19 cellular contexts compared by ENCODE assay signal in the genomic region with DNA sequence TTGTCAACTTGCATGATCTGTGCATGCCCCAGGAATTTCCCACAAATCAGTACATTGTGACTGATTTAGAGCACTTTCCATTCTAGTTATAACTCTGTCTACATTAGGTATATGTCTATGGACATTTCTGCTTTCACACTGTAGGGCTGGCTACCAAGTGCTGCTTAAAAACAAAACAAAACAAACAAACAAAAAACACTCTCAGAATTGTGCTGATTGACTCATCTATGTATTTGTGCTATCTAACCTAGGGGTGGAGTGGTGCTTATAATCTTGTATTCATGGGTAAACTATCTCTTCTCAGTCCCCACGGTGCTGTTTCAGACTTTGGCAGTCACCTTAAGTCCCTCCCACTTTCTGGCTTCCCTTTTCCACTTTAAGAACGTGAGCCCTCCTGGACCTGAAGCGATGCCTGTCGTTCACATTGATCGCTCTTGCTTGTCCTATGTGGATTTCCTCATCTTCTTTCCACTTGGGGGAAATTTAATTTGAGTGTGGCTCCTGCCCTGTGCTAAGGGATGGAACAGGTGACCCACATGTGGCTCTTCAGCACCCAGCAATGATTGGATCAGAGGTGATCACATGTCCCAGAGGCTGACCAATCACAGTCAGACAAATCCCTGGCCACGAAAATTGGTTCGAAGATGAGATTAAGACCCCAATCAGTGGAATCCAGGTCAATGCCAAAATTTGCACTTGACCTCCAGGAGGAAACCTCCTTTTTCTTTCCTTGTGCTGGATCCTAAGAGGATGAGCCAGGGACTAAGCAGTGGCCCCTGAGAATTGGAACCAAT. TPM values are rescaled to one million over a fixed set of nuclear protein-coding genes. Genes with fewer than 3 reads are reported as not detected.
DNase-seq lines count a peak whose midpoint lies in the region; ATAC-seq, FAIRE-seq and TF ChIP-seq lines count a peak whose summit lies in the region.
"Had no signal": no experiment of that assay in that cellular context is flagged by ENCODE, and none has a peak within 500 bp of the region (broad histone marks: within the 10 kb centered on the region; RNA-seq: fewer than 3 reads in every experiment).

No MANE protein-coding gene starts in this region.

- ATAC-seq in GM19468 (IDR thresholded peaks at IDR 0.05; ENCODE audit: extremely low read depth, unreplicated experiment) (peak; percentile 74), HG02884 (IDR thresholded peaks at IDR 0.05; ENCODE audit: unreplicated experiment) (peak; percentile 87)
- ATAC-seq: activated CD8-positive, alpha-beta T cell treated with anti-CD3 and anti-CD28 coated beads, Interleukin-2, amount 10 ng/mL, durations not matched to agents 7 days and 5 days had no signal

- no peaks in the 10 kb centered on the region for H3K27me3 ChIP-seq in WERI-Rb-1 (ENCODE audit: insufficient read depth, low read depth, severe bottlenecking)
- H3K27me3 ChIP-seq: colonic mucosa had no signal

- H3K27ac ChIP-seq in angular gyrus (ENCODE audit: low read depth, low read length) (peak overlapping the region; percentile 59), WERI-Rb-1 (no peak overlapping the region)
- H3K27ac ChIP-seq: colonic mucosa, epithelial cell of prostate, PC-9, suprapubic skin had no signal

- no peak for TF ChIP-seq CTCF in WERI-Rb-1 (IDR thresholded peaks at IDR 0.05; ENCODE audit: low read depth, low read length)

- no peak for TF ChIP-seq POLR2A in GM12892 (IDR thresholded peaks at IDR 0.05; ENCODE audit: low read depth, low read length)

- H3K4me3 ChIP-seq in WERI-Rb-1 (ENCODE audit: low read depth, low read length) = no peak overlapping the region
- H3K4me3 ChIP-seq: colonic mucosa, PC-9, suprapubic skin had no signal

- DNase-seq in GM12892 (ENCODE audit: insufficient read length) = no peak
- no peak for DNase-seq in NK-92 (lab: John Stamatoyannopoulos, UW; ENCODE audit: unreplicated experiment)
- no peak for DNase-seq in WERI-Rb-1
- DNase-seq in DMS114 treated with DMSO at 0.1 percent for 48 hours (lab: John Stamatoyannopoulos, UW; ENCODE audit: unreplicated experiment) = no peak
- DNase-seq in A172 (ENCODE audit: low spot score) = no peak
- DNase-seq: activated CD8-positive, alpha-beta T cell treated with anti-CD3 and anti-CD28 coated beads, Interleukin-2, amount 10 ng/mL, durations not matched to agents 7 days and 5 days; amygdala; CD8-positive, alpha-beta memory T cell; colonic mucosa; mammary epithelial cell; NCI-H1930; nephron progenitor cell; PC-9 had no signal

- H3K36me3 ChIP-seq in WERI-Rb-1 = no peaks in the 10 kb centered on the region
- H3K36me3 ChIP-seq: colonic mucosa, suprapubic skin had no signal

- peaks cover 9% of the 10 kb centered on the region for H3K9me3 ChIP-seq in WERI-Rb-1 (ENCODE audit: severe bottlenecking)
- H3K9me3 ChIP-seq: colonic mucosa, suprapubic skin had no signal

- FAIRE-seq in GM12892 (lab: Jason Lieb, UNC) = peak; percentile 69

RNA-seq across cellular contexts. Expression of a gene that starts 23.9 kb away (rescaled TPM):
- polyA plus RNA-seq in GM12892 (2012; ENCODE audit: missing spikeins) = 0.47 TPM
- total RNA-seq in A172 (2014; rRNA removed; shearing (Covaris generic)) = not detected in 2 replicates
- total RNA-seq: activated CD8-positive, alpha-beta T cell treated with anti-CD3 and anti-CD28 coated beads, Interleukin-2, amount 10 ng/mL, durations not matched to agents 7 days and 5 days; CD8-positive, alpha-beta memory T cell; mammary epithelial cell; PC-9; renal cortical epithelial cell had no signal
- polyA plus RNA-seq: CD8-positive, alpha-beta memory T cell; mammary epithelial cell had no signal

RNA-seq across cellular contexts. Expression of a gene that starts 52.3 kb away (rescaled TPM):
- 2.6 TPM for polyA plus RNA-seq in GM12892 (2012; ENCODE audit: missing spikeins)
- total RNA-seq in A172 (2014; rRNA removed; shearing (Covaris generic)) = not detected in 2 replicates
